8 cellular contexts compared by ENCODE assay signal in genomic region chr2:130920417-130921030, GRCh38.
DNase-seq lines count a peak whose midpoint lies in the region; ATAC-seq and TF ChIP-seq lines count a peak whose summit lies in the region.

No MANE protein-coding gene starts in this region.

- DNase-seq in DMS 273 treated with DMSO at 0.1 percent for 48 hours (lab: John Stamatoyannopoulos, UW) = peak; percentile 34
- peak; percentile 23 for DNase-seq in KG1 (lab: John Stamatoyannopoulos, UW)
- no peak for DNase-seq in RWPE2 (ENCODE audit: low spot score)
- DNase-seq in activated naive CD4-positive, alpha-beta T cell (lab: John Stamatoyannopoulos, UW) = peak in 3 of 4 experiments; percentile 20 to 41 (median 27)
- peak; percentile 47 for DNase-seq in germinal center (ENCODE audit: low spot score)
- DNase-seq in uterus = no peak

- no peaks in the 10 kb centered on the region for H3K36me3 ChIP-seq in RWPE2 (ENCODE audit: low read depth)
- H3K36me3 ChIP-seq in parathyroid adenoma (ENCODE audit: control insufficient read depth, insufficient read depth, low read length) = no peaks in the 10 kb centered on the region
- H3K36me3 ChIP-seq in uterus = no peaks in the 10 kb centered on the region

- no peak overlapping the region for H3K4me2 ChIP-seq in parathyroid adenoma (ENCODE audit: low read length)

- H3K4me3 ChIP-seq in RWPE2 (ENCODE audit: severe bottlenecking) (no peak overlapping the region), parathyroid adenoma (ENCODE audit: low read depth, low read length) (no peak overlapping the region), uterus (no peak overlapping the region)

- intact Hi-C loops in uterus (cut with DNase I; ENCODE audit: low total_unique reads) = no loop called here

- H3K9ac ChIP-seq in parathyroid adenoma = no peak overlapping the region

- TF ChIP-seq CTCF in RWPE2 (IDR thresholded peaks at IDR 0.05; ENCODE audit: poor library complexity, severe bottlenecking) (peak; percentile 91), parathyroid adenoma (IDR thresholded peaks at IDR 0.05) (peak; percentile 72), uterus (IDR thresholded peaks at IDR 0.05) (peak; percentile 14 to 45 (median 20))

- H3K4me1 ChIP-seq in RWPE2 (ENCODE audit: insufficient read depth, poor library complexity, severe bottlenecking) (no peaks in the 10 kb centered on the region), parathyroid adenoma (no peaks in the 10 kb centered on the region), uterus (no peaks in the 10 kb centered on the region)

- H3K9me3 ChIP-seq in RWPE2 (ENCODE audit: severe bottlenecking) (no peaks in the 10 kb centered on the region), parathyroid adenoma (ENCODE audit: control insufficient read depth, low read length) (no peaks in the 10 kb centered on the region), uterus (no peaks in the 10 kb centered on the region)

- H2AFZ ChIP-seq in parathyroid adenoma = no peak overlapping the region

- H3K27me3 ChIP-seq in RWPE2 (ENCODE audit: insufficient read depth, poor library complexity, severe bottlenecking) (no peaks in the 10 kb centered on the region), parathyroid adenoma (ENCODE audit: control insufficient read depth, insufficient read depth, low read length) (no peaks in the 10 kb centered on the region), uterus (no peaks in the 10 kb centered on the region)

- TF ChIP-seq POLR2A in uterus (IDR thresholded peaks at IDR 0.05) = no peak

- ATAC-seq in RWPE2 (ENCODE audit: low read depth) (peak; percentile 85), GM21825 (IDR thresholded peaks at IDR 0.05; ENCODE audit: unreplicated experiment) (no peak)

- H3K27ac ChIP-seq in RWPE2 (ENCODE audit: poor library complexity, severe bottlenecking) (no peak overlapping the region), parathyroid adenoma (no peak overlapping the region), uterus (no peak overlapping the region)

- H3K79me2 ChIP-seq in parathyroid adenoma = no peaks in the 10 kb centered on the region

Comparison
In these comparisons a context has a peak if more than half of its experiments do, and no peak if none do; other contexts are left out.
1. DNase-seq: peak in DMS 273 treated with DMSO at 0.1 percent for 48 hours (single experiment), KG1 (single experiment), activated naive CD4-positive, alpha-beta T cell (3 of 4) and germinal center (single experiment); none in RWPE2 (single experiment) and uterus (0 of 2).
2. CTCF ChIP-seq: peak in every context shown above with its lines; median percentile 91 in RWPE2; 72 in parathyroid adenoma; 20 in uterus.